In the genomic region with DNA sequence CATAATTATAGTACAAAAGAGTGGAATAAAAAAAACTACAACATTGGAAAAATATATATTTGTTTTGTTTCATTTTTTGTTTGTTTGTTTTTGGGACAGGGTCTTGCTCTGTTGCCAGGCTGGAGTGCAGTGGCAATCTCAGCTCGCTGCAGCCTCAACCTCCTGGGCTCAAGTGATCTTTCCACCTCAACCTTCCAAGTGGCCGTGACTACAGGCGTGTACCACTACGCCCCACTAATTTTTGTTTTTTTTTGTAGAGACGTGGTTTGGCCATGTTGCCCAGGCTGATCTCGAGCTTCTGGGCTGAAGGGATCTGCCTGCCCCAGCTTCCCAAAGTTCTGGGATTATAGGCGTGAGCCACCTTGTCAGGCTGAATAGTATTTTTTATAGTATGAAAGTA, we compare ENCODE assay signal across 11 cellular contexts.
"Had no signal": no experiment of that assay in that cellular context is flagged by ENCODE, and none has a peak within 500 bp of the region (broad histone marks: within the 10 kb centered on the region; RNA-seq: fewer than 3 reads in every experiment).

No MANE protein-coding gene starts in this region.

- ATAC-seq: GM23338, HCT116 had no signal

- H3K27ac ChIP-seq: GM23248 had no signal

- FAIRE-seq: H1, H54 had no signal

- DNase-seq: GM23248, GOT3, H7, H9, HCEC 1CT, HFFc6 had no signal

- H3K4me1 ChIP-seq: HAP-1 had no signal

- H3K9me3 ChIP-seq: HAP-1 had no signal

- H3K4me3 ChIP-seq: GM23248, GM23338, HAP-1 had no signal

- H3K36me3 ChIP-seq: HAP-1 had no signal
